17 cellular contexts compared by ENCODE assay signal in genomic region chr11:1824221-1825038, GRCh38. TPM values are rescaled to one million over a fixed set of nuclear protein-coding genes. Genes with fewer than 3 reads are reported as not detected.
"Had no signal": no experiment of that assay in that cellular context is flagged by ENCODE, and none has a peak within 500 bp of the region (broad histone marks: within the 10 kb centered on the region; RNA-seq: fewer than 3 reads in every experiment).

No MANE protein-coding gene starts in this region.

- DNase-seq: activated CD4-positive, alpha-beta T cell treated with anti-CD3 and anti-CD28 coated beads for 1 hour; activated CD8-positive, alpha-beta memory T cell treated with anti-CD3 and anti-CD28 coated beads for 24 hours; activated effector memory CD4-positive, alpha-beta T cell treated with anti-CD3 and anti-CD28 coated beads, Interleukin-2, amount 50 U/mL, for 16 hours; activated T-cell treated with anti-CD3 and anti-CD28 coated beads, Interleukin-2, amount 50 U/mL, for 72 hours; gastrocnemius medialis; naive thymus-derived CD4-positive, alpha-beta T cell; stimulated activated CD4-positive, alpha-beta T cell treated with anti-CD3 and anti-CD28 coated beads, Interleukin-12 subunit alpha, Interleukin-12 subunit beta, amount 100 ng/mL, for 4 hours; stimulated activated CD4-positive, alpha-beta T cell treated with anti-CD3 and anti-CD28 coated beads, Interleukin-1b, Interleukin-23, amount 100 ng/mL, for 48 hours; substantia nigra; T-helper 17 cell had no signal

- H3K27me3 ChIP-seq: cardiac muscle cell, gastrocnemius medialis, vagina had no signal

- H3K27ac ChIP-seq: cardiac muscle cell, dorsolateral prefrontal cortex, gastrocnemius medialis, left lung, vagina, VCaP had no signal

- H3K9me3 ChIP-seq: gastrocnemius medialis, left lung, vagina had no signal

- H3K4me3 ChIP-seq: cardiac muscle cell, dorsolateral prefrontal cortex, gastrocnemius medialis, left lung, vagina had no signal

- ATAC-seq: activated T-cell treated with anti-CD3 and anti-CD28 coated beads, Interleukin-2, amount 50 U/mL, for 72 hours; gastrocnemius medialis; T-helper 17 cell had no signal

- H3K27ac Mint-ChIP-seq: activated naive CD4-positive, alpha-beta T cell treated with anti-CD3 and anti-CD28 coated beads, Interleukin-2, amount 50 U/mL, for 72 hours; activated T-cell treated with anti-CD3 and anti-CD28 coated beads, Interleukin-2, amount 50 U/mL, for 72 hours; naive thymus-derived CD4-positive, alpha-beta T cell; T-helper 17 cell had no signal

- H3K4me1 ChIP-seq: gastrocnemius medialis had no signal

- H3K36me3 Mint-ChIP-seq: activated naive CD4-positive, alpha-beta T cell treated with anti-CD3 and anti-CD28 coated beads, Interleukin-2, amount 50 U/mL, for 72 hours had no signal

- H3K4me3 Mint-ChIP-seq: activated T-cell treated with anti-CD3 and anti-CD28 coated beads, Interleukin-2, amount 50 U/mL, for 72 hours; naive thymus-derived CD4-positive, alpha-beta T cell; T-helper 17 cell had no signal

- H3K36me3 ChIP-seq: cardiac muscle cell, gastrocnemius medialis, left lung, vagina had no signal

RNA-seq across cellular contexts. Expression of gene SYT8, which starts 10.4 kb away (rescaled TPM):
- total RNA-seq: activated naive CD4-positive, alpha-beta T cell treated with anti-CD3 and anti-CD28 coated beads, Interleukin-2, amount 50 U/mL, for 72 hours; activated T-cell treated with anti-CD3 and anti-CD28 coated beads, Interleukin-2, amount 50 U/mL, for 72 hours; cardiac muscle cell; gastrocnemius medialis; naive thymus-derived CD4-positive, alpha-beta T cell; T-helper 17 cell had no signal
- polyA plus RNA-seq: cardiac muscle cell; naive thymus-derived CD4-positive, alpha-beta T cell had no signal

RNA-seq across cellular contexts. Expression of gene TNNI2, which starts 14.4 kb away (rescaled TPM):
- total RNA-seq: activated naive CD4-positive, alpha-beta T cell treated with anti-CD3 and anti-CD28 coated beads, Interleukin-2, amount 50 U/mL, for 72 hours; kidney epithelial cell; T-helper 17 cell; vagina had no signal

RNA-seq across cellular contexts. Expression of gene LSP1, which starts 28.5 kb away (rescaled TPM):
- total RNA-seq: cardiac muscle cell, kidney epithelial cell had no signal
